ENCODE assay signal across 11 cellular contexts in the genomic region with DNA sequence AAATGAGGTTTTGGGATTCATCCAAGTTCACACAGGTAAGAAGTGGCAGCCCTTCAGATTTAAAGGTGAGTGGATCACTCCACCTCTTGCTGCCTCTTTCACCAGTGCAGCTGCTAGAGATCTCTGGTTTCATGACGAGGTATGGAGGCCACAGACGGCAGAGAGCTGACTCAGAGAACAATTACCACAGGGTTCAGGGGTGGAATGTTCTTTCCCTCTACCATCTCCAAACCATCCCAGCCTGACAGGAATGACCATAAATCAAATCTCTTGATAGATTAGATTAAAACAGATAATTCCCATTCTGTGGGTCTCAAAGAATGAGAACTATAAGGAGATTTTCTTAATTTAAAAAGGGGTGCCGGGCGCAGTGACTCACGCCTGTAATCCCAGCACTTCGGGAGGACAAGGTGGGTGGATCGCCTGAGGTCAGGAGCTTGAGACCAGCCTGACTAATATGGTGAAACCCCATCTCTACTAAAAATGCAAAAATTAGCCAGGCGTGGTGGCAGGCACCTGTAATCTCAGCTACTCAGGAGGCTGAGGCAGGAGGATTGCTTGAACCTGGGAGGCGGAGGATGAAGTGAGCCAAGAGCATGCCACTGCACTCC.
A peak's percentile ranks its signal among the peaks of the same experiment; 100 is the strongest.
DNase-seq lines count a peak whose midpoint lies in the region; ATAC-seq and TF ChIP-seq lines count a peak whose summit lies in the region.
"Had no signal": no experiment of that assay in that cellular context is flagged by ENCODE, and none has a peak within 500 bp of the region (broad histone marks: within the 10 kb centered on the region; RNA-seq: fewer than 3 reads in every experiment).

No MANE protein-coding gene starts in this region.

- ATAC-seq in mucosa of descending colon (peak; percentile 58), HG03025 (IDR thresholded peaks at IDR 0.05; ENCODE audit: low FRiP score, unreplicated experiment) (no peak), upper lobe of right lung (no peak)

- H3K9me3 Mint-ChIP-seq in HFFc6: peaks cover 6% of the 10 kb centered on the region
- H3K9me3 Mint-ChIP-seq in CD8-positive, alpha-beta memory T cell: no peaks in the 10 kb centered on the region
- no peaks in the 10 kb centered on the region for H3K9me3 Mint-ChIP-seq in activated T-cell treated with anti-CD3 and anti-CD28 coated beads, Interleukin-2, amount 50 U/mL, for 24 hours

- H3K27ac ChIP-seq in CD8-positive, alpha-beta memory T cell (ENCODE audit: low read depth, low read length): no peak overlapping the region
- no peak overlapping the region for H3K27ac ChIP-seq in upper lobe of right lung
- H3K27ac ChIP-seq: ovary, thoracic aorta had no signal

- CTCF ChIA-PET in CD8-positive, alpha-beta memory T cell (lab: Charles Lee): no interaction called here

- intact Hi-C loops in mucosa of descending colon (cut with DNase I, micrococcal nuclease) (loop anchor here in 1 of 2 donors (5.0 kb wide), 1 partner anchor 912 kb away; no protein-coding TSS in a partner anchor), upper lobe of right lung (cut with DNase I) (no loop called here)

- no peaks in the 10 kb centered on the region for H3K27me3 ChIP-seq in CD8-positive, alpha-beta memory T cell (ENCODE audit: insufficient read depth, low read length, poor library complexity, severe bottlenecking)
- H3K27me3 ChIP-seq in upper lobe of right lung: no peaks in the 10 kb centered on the region
- H3K27me3 ChIP-seq: ovary had no signal

- H3K4me1 ChIP-seq in mucosa of descending colon (ENCODE audit: low read depth) (no peaks in the 10 kb centered on the region), upper lobe of right lung (no peaks in the 10 kb centered on the region)
- H3K4me1 ChIP-seq in CD8-positive, alpha-beta memory T cell (ENCODE audit: insufficient read depth, low read length): no peaks in the 10 kb centered on the region

- POLR2A ChIA-PET in CD8-positive, alpha-beta memory T cell (lab: Charles Lee): no interaction called here

- H3K36me3 ChIP-seq in mucosa of descending colon (ENCODE audit: low read depth) (no peaks in the 10 kb centered on the region), upper lobe of right lung (no peaks in the 10 kb centered on the region)
- no peaks in the 10 kb centered on the region for H3K36me3 ChIP-seq in CD8-positive, alpha-beta memory T cell (ENCODE audit: insufficient read depth, low read length)
- H3K36me3 ChIP-seq: ovary, thoracic aorta had no signal

- DNase-seq in HFFc6 (peak; percentile 17), NCI-H2107 (lab: John Stamatoyannopoulos, UW) (peak; percentile 88), amniotic epithelial cell (ENCODE audit: low read depth) (peak; percentile 94), mucosa of descending colon (no peak), upper lobe of right lung (no peak)
- no peak for DNase-seq in CD8-positive, alpha-beta memory T cell
- no peak for DNase-seq in activated T-cell treated with anti-CD3 and anti-CD28 coated beads, Interleukin-2, amount 50 U/mL, for 24 hours
- DNase-seq: KBM-7, ovary had no signal

- H3K36me3 Mint-ChIP-seq in HFFc6 (ENCODE audit: low read depth): no peaks in the 10 kb centered on the region
- H3K36me3 Mint-ChIP-seq in CD8-positive, alpha-beta memory T cell: no peaks in the 10 kb centered on the region
- no peaks in the 10 kb centered on the region for H3K36me3 Mint-ChIP-seq in activated T-cell treated with anti-CD3 and anti-CD28 coated beads, Interleukin-2, amount 50 U/mL, for 24 hours (ENCODE audit: low read depth)

- no peaks in the 10 kb centered on the region for H3K9me3 ChIP-seq in mucosa of descending colon
- no peaks in the 10 kb centered on the region for H3K9me3 ChIP-seq in CD8-positive, alpha-beta memory T cell (ENCODE audit: low read length)
- no peaks in the 10 kb centered on the region for H3K9me3 ChIP-seq in upper lobe of right lung
- H3K9me3 ChIP-seq: ovary, thoracic aorta had no signal

- H3K27ac Mint-ChIP-seq in HFFc6: no peak overlapping the region
- no peak overlapping the region for H3K27ac Mint-ChIP-seq in CD8-positive, alpha-beta memory T cell
- no peak overlapping the region for H3K27ac Mint-ChIP-seq in activated T-cell treated with anti-CD3 and anti-CD28 coated beads, Interleukin-2, amount 50 U/mL, for 24 hours

- TF ChIP-seq CTCF in HFFc6 (IDR thresholded peaks at IDR 0.05): no peak
- TF ChIP-seq CTCF in mucosa of descending colon (IDR thresholded peaks at IDR 0.05): no peak
- TF ChIP-seq CTCF in upper lobe of right lung (IDR thresholded peaks at IDR 0.05): no peak

- H3K4me3 ChIP-seq in mucosa of descending colon (no peak overlapping the region), upper lobe of right lung (no peak overlapping the region)
- no peak overlapping the region for H3K4me3 ChIP-seq in CD8-positive, alpha-beta memory T cell (ENCODE audit: low read length)
- H3K4me3 ChIP-seq: ovary, thoracic aorta had no signal

- no peak overlapping the region for H3K4me3 Mint-ChIP-seq in HFFc6
- H3K4me3 Mint-ChIP-seq in CD8-positive, alpha-beta memory T cell: no peak overlapping the region
- no peak overlapping the region for H3K4me3 Mint-ChIP-seq in activated T-cell treated with anti-CD3 and anti-CD28 coated beads, Interleukin-2, amount 50 U/mL, for 24 hours

- no peaks in the 10 kb centered on the region for H3K4me1 Mint-ChIP-seq in HFFc6 (ENCODE audit: low read depth)
- no peaks in the 10 kb centered on the region for H3K4me1 Mint-ChIP-seq in CD8-positive, alpha-beta memory T cell
- H3K4me1 Mint-ChIP-seq in activated T-cell treated with anti-CD3 and anti-CD28 coated beads, Interleukin-2, amount 50 U/mL, for 24 hours (ENCODE audit: low read depth): no peaks in the 10 kb centered on the region

- H3K27me3 Mint-ChIP-seq in HFFc6 (ENCODE audit: insufficient read depth): peaks cover 1% of the 10 kb centered on the region; the same call in 1 of the 2 replicates
- H3K27me3 Mint-ChIP-seq in CD8-positive, alpha-beta memory T cell: peaks cover 10 to 18% of the 10 kb centered on the region in 2 donors
- H3K27me3 Mint-ChIP-seq in activated T-cell treated with anti-CD3 and anti-CD28 coated beads, Interleukin-2, amount 50 U/mL, for 24 hours: peaks cover 21% of the 10 kb centered on the region

Comparison
In these comparisons a context has a peak if more than half of its experiments do, and no peak if none do; other contexts are left out.
1. DNase-seq: peak in HFFc6 (single experiment), NCI-H2107 (single experiment) and amniotic epithelial cell (single experiment); none in mucosa of descending colon (0 of 3), CD8-positive, alpha-beta memory T cell (0 of 5), upper lobe of right lung (single experiment) and activated T-cell treated with anti-CD3 and anti-CD28 coated beads, Interleukin-2, amount 50 U/mL, for 24 hours (single experiment).